ENCODE assay signal across 12 cellular contexts in genomic region chr11:65356394-65356972, GRCh38. TPM values are rescaled to one million over a fixed set of nuclear protein-coding genes. Genes with fewer than 3 reads are reported as not detected.
A peak's percentile ranks its signal among the peaks of the same experiment; 100 is the strongest.
DNase-seq lines count a peak whose midpoint lies in the region; ATAC-seq, FAIRE-seq and TF ChIP-seq lines count a peak whose summit lies in the region.
"Had no signal": no experiment of that assay in that cellular context is flagged by ENCODE, and none has a peak within 500 bp of the region (broad histone marks: within the 10 kb centered on the region; RNA-seq: fewer than 3 reads in every experiment).

No MANE protein-coding gene starts in this region.

- peaks cover 0 to 14% (median 11%) of the 10 kb centered on the region in 3 donors for H3K4me1 Mint-ChIP-seq in CD8-positive, alpha-beta memory T cell
- H3K4me1 Mint-ChIP-seq in IgD-negative memory B cell, result peaks cover 0 to 9% (median 5%) of the 10 kb centered on the region in 3 donors
- H3K4me1 Mint-ChIP-seq in effector memory CD8-positive, alpha-beta T cell (ENCODE audit: low read depth in 2 of 2), result peaks cover 12 to 14% of the 10 kb centered on the region in 2 donors
- H3K4me1 Mint-ChIP-seq in neural crest cell, result peaks cover 21% of the 10 kb centered on the region

- H3K27ac Mint-ChIP-seq in CD8-positive, alpha-beta memory T cell, result peak overlapping the region in 1 of 8 donors; percentile 85
- H3K27ac Mint-ChIP-seq in IgD-negative memory B cell (peak overlapping the region in 1 of 3 donors; percentile 86), neural crest cell (ENCODE audit: unreplicated experiment) (no peak overlapping the region)
- peak overlapping the region in 1 of 2 donors; percentile 13 for H3K27ac Mint-ChIP-seq in effector memory CD8-positive, alpha-beta T cell
- H3K27ac Mint-ChIP-seq: activated CD4-positive, alpha-beta T cell treated with anti-CD3 and anti-CD28 coated beads, Interleukin-2, amount 10 ng/mL, durations not matched to agents 24 days and 14 days; HFFc6 had no signal

- CTCF ChIA-PET in CD8-positive, alpha-beta memory T cell (lab: Charles Lee), result interaction anchor here (1.3 to 1.4 kb wide), 2 partner anchors 25 to 60 kb away, joined by 3 read pairs; no protein-coding TSS in a partner anchor

- H3K27ac ChIP-seq in CD8-positive, alpha-beta memory T cell (ENCODE audit: low read depth, low read length), result no peak overlapping the region
- no peak overlapping the region for H3K27ac ChIP-seq in MM.1S (ENCODE audit: low read length)
- H3K27ac ChIP-seq: sigmoid colon had no signal

- no peak for TF ChIP-seq CTCF in neural crest cell (conservative IDR thresholded peaks at IDR 0.05)
- TF ChIP-seq CTCF in MM.1S (IDR thresholded peaks at IDR 0.05; ENCODE audit: low read length), result no peak

- H3K36me3 Mint-ChIP-seq in CD8-positive, alpha-beta memory T cell, result peaks cover 0 to 17% (median 3%) of the 10 kb centered on the region in 3 donors
- H3K36me3 Mint-ChIP-seq in IgD-negative memory B cell, result no peaks in the 10 kb centered on the region
- peaks cover 43% of the 10 kb centered on the region for H3K36me3 Mint-ChIP-seq in effector memory CD8-positive, alpha-beta T cell (ENCODE audit: insufficient read depth)
- peaks cover 4% of the 10 kb centered on the region for H3K36me3 Mint-ChIP-seq in neural crest cell (ENCODE audit: low read depth)

- H3F3A ChIP-seq in MM.1S (ENCODE audit: insufficient read depth, low read length), result peaks cover 16% of the 10 kb centered on the region

- peaks cover 10% of the 10 kb centered on the region for H3K36me3 ChIP-seq in CD8-positive, alpha-beta memory T cell (ENCODE audit: insufficient read depth, low read length)
- H3K36me3 ChIP-seq in MM.1S (replicated peaks; ENCODE audit: insufficient read depth, low read length), result no peaks in the 10 kb centered on the region

- no peak overlapping the region for H3K4me3 ChIP-seq in CD8-positive, alpha-beta memory T cell (ENCODE audit: low read length)
- H3K4me3 ChIP-seq in MM.1S (ENCODE audit: low read length), result no peak overlapping the region
- H3K4me3 ChIP-seq: mucosa of descending colon had no signal

- no peak for FAIRE-seq in RCC 7860 (lab: Jason Lieb, UNC)

- peaks cover 14% of the 10 kb centered on the region for H3K4me1 ChIP-seq in CD8-positive, alpha-beta memory T cell (ENCODE audit: insufficient read depth, low read length)
- peaks cover 11% of the 10 kb centered on the region; the same call in 1 of the 2 replicates for H3K4me1 ChIP-seq in MM.1S (ENCODE audit: low read length)

- H3K9ac ChIP-seq in MM.1S (ENCODE audit: low read length), result no peak overlapping the region

- no peak for DNase-seq in CD8-positive, alpha-beta memory T cell
- no peak for DNase-seq in effector memory CD8-positive, alpha-beta T cell
- DNase-seq in neural crest cell (ENCODE audit: low read depth, low spot score), result no peak
- DNase-seq in RCC 7860 (ENCODE audit: low spot score), result no peak
- DNase-seq in MM.1S, result no peak
- DNase-seq: activated CD4-positive, alpha-beta T cell treated with anti-CD3 and anti-CD28 coated beads, Interleukin-2, amount 10 ng/mL, durations not matched to agents 24 days and 14 days; PC-3 had no signal

- H3K27me3 ChIP-seq in CD8-positive, alpha-beta memory T cell (ENCODE audit: insufficient read depth, low read length, poor library complexity, severe bottlenecking), result no peaks in the 10 kb centered on the region
- H3K27me3 ChIP-seq in MM.1S (replicated peaks; ENCODE audit: insufficient read depth, low read length), result no peaks in the 10 kb centered on the region

- H2AFZ ChIP-seq in MM.1S (ENCODE audit: low read length), result no peak overlapping the region

- POLR2A ChIA-PET in CD8-positive, alpha-beta memory T cell (lab: Charles Lee), result interaction anchor here (0.6 to 1.0 kb wide), 3 partner anchors 67 to 733 kb away, joined by 3 to 4 read pairs (median 3); partner anchors contain the start of gene NEAT1

- H3K9me3 Mint-ChIP-seq in CD8-positive, alpha-beta memory T cell, result no peaks in the 10 kb centered on the region
- H3K9me3 Mint-ChIP-seq in IgD-negative memory B cell, result no peaks in the 10 kb centered on the region
- no peaks in the 10 kb centered on the region for H3K9me3 Mint-ChIP-seq in effector memory CD8-positive, alpha-beta T cell
- no peaks in the 10 kb centered on the region for H3K9me3 Mint-ChIP-seq in neural crest cell
- H3K9me3 Mint-ChIP-seq: activated CD4-positive, alpha-beta T cell treated with anti-CD3 and anti-CD28 coated beads, Interleukin-2, amount 10 ng/mL, durations not matched to agents 24 days and 14 days; HFFc6 had no signal

- no peaks in the 10 kb centered on the region for H3K9me2 ChIP-seq in MM.1S (replicated peaks; ENCODE audit: insufficient read depth, low read length)

- H3K4me3 Mint-ChIP-seq in CD8-positive, alpha-beta memory T cell, result peak overlapping the region in 6 of 7 donors; percentile 51 to 97 (median 72)
- H3K4me3 Mint-ChIP-seq in IgD-negative memory B cell (peak overlapping the region in 3 of 4 donors; percentile 68 to 86 (median 79)), neural crest cell (peak overlapping the region; percentile 89)
- peak overlapping the region; percentile 83 to 88 for H3K4me3 Mint-ChIP-seq in effector memory CD8-positive, alpha-beta T cell

- no peak overlapping the region for H3K4me2 ChIP-seq in MM.1S (ENCODE audit: low read depth, low read length)

- H3K9me3 ChIP-seq in CD8-positive, alpha-beta memory T cell (ENCODE audit: low read length), result no peaks in the 10 kb centered on the region
- no peaks in the 10 kb centered on the region for H3K9me3 ChIP-seq in MM.1S (replicated peaks; ENCODE audit: insufficient read depth, low read length)
- H3K9me3 ChIP-seq: mucosa of descending colon, sigmoid colon had no signal

- no peaks in the 10 kb centered on the region for H3K79me2 ChIP-seq in MM.1S (ENCODE audit: low read length)

- no peak for ATAC-seq in effector memory CD8-positive, alpha-beta T cell (replicated peaks)
- no peak for ATAC-seq in HG03175 (IDR thresholded peaks at IDR 0.05; ENCODE audit: unreplicated experiment)
- ATAC-seq: PC-3 had no signal

- H4K20me1 ChIP-seq in MM.1S (ENCODE audit: insufficient read depth, low read length), result no peaks in the 10 kb centered on the region

- peaks cover 0 to 5% of the 10 kb centered on the region in 2 donors for H3K27me3 Mint-ChIP-seq in CD8-positive, alpha-beta memory T cell
- H3K27me3 Mint-ChIP-seq in IgD-negative memory B cell (peaks cover 3% of the 10 kb centered on the region), neural crest cell (ENCODE audit: low read depth) (peaks cover 16% of the 10 kb centered on the region)
- H3K27me3 Mint-ChIP-seq in effector memory CD8-positive, alpha-beta T cell, result no peaks in the 10 kb centered on the region

RNA-seq across cellular contexts. Expression of gene TIGD3, which starts 1.9 kb away (rescaled TPM):
- 1 to 10 TPM in 1 of 2 experiments, under 1 TPM in 1; 0.91 to 1.2 TPM for total RNA-seq in CD8-positive, alpha-beta memory T cell
- 0.59 TPM for polyA plus RNA-seq in CD8-positive, alpha-beta memory T cell
- 2.3 TPM for polyA plus RNA-seq in IgD-negative memory B cell
- 3.3 TPM in 2 replicates for total RNA-seq in neural crest cell

RNA-seq across cellular contexts. Expression of gene DPF2, which starts 22.8 kb away (rescaled TPM):
- total RNA-seq in CD8-positive, alpha-beta memory T cell, result 10 to 100 TPM; 65.8 to 71.9 TPM
- polyA plus RNA-seq in CD8-positive, alpha-beta memory T cell, result 61.5 TPM
- 77.7 TPM for polyA plus RNA-seq in IgD-negative memory B cell
- total RNA-seq in neural crest cell, result 96.3 and 99.0 TPM in 2 replicates

RNA-seq across cellular contexts. Expression of gene SLC25A45, which starts 26.0 kb away (rescaled TPM):
- 10 to 100 TPM; 13.3 to 13.8 TPM for total RNA-seq in CD8-positive, alpha-beta memory T cell
- polyA plus RNA-seq in CD8-positive, alpha-beta memory T cell, result 14.6 TPM
- 17.8 TPM for polyA plus RNA-seq in IgD-negative memory B cell
- 1.5 and 1.8 TPM in 2 replicates for total RNA-seq in neural crest cell

RNA-seq across cellular contexts. Expression of gene FRMD8, which starts 30.0 kb away (rescaled TPM):
- total RNA-seq in CD8-positive, alpha-beta memory T cell, result 10 to 100 TPM; 44.9 to 49.8 TPM
- 60.6 TPM for polyA plus RNA-seq in CD8-positive, alpha-beta memory T cell
- polyA plus RNA-seq in IgD-negative memory B cell, result 54.2 TPM
- total RNA-seq in neural crest cell, result 25.6 and 29.0 TPM in 2 replicates

RNA-seq across cellular contexts. Expression of gene CDC42EP2, which starts 41.8 kb away (rescaled TPM):
- 1 to 10 TPM in 1 of 2 experiments, under 1 TPM in 1; 0.62 to 1.0 TPM for total RNA-seq in CD8-positive, alpha-beta memory T cell
- not detected for polyA plus RNA-seq in CD8-positive, alpha-beta memory T cell
- not detected for polyA plus RNA-seq in IgD-negative memory B cell
- 2.3 and 4.0 TPM in 2 replicates for total RNA-seq in neural crest cell
